ENCODE assay signal across 17 cellular contexts in the genomic region with DNA sequence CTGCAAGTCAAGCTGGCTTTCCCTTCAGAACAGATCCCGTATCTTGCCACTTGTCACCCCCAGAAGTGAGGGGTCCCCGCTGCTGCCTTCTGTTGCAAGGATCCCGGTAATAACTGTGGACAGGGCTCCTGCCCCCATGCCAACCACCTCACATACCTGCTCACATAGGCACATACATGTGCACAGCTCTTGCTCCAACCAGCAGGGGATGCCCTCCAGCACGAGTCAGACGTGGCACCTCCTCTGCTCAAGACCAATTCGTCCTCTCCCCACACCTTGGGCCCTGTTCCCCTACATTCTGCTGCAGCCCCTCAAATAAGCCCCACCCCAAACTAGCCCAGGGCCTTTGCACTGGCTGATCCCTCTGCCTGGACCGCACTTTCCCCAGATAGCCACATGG.
DNase-seq lines count a peak whose midpoint lies in the region; ATAC-seq and TF ChIP-seq lines count a peak whose summit lies in the region.
"Had no signal": no experiment of that assay in that cellular context is flagged by ENCODE, and none has a peak within 500 bp of the region (broad histone marks: within the 10 kb centered on the region; RNA-seq: fewer than 3 reads in every experiment).

No MANE protein-coding gene starts in this region.

- no peaks in the 10 kb centered on the region for H3K27me3 Mint-ChIP-seq in type B pancreatic cell
- H3K27me3 Mint-ChIP-seq: T-helper 17 cell had no signal

- H3K4me3 Mint-ChIP-seq in type B pancreatic cell, result no peak overlapping the region
- H3K4me3 Mint-ChIP-seq: T-helper 17 cell had no signal

- ATAC-seq in DND-41 (ENCODE audit: insufficient read depth, low read depth), result no peak
- ATAC-seq in left colon, result peak; percentile 52
- ATAC-seq in GM18502 (IDR thresholded peaks at IDR 0.05; ENCODE audit: poor library complexity, unreplicated experiment), result no peak
- ATAC-seq: T-helper 17 cell had no signal

- no peak overlapping the region for H3K4me2 ChIP-seq in DND-41 (ENCODE audit: insufficient read depth, low read length)

- peaks cover 65% of the 10 kb centered on the region for H4K20me1 ChIP-seq in DND-41 (ENCODE audit: insufficient read depth, low read length)

- H3K27me3 ChIP-seq in DND-41 (ENCODE audit: insufficient read depth, low read length, poor library complexity), result no peaks in the 10 kb centered on the region
- H3K27me3 ChIP-seq: ovary, Peyer's patch, tibial artery had no signal

- TF ChIP-seq CTCF in DND-41 (IDR thresholded peaks at IDR 0.05; ENCODE audit: borderline replicate concordance, extremely low read depth, low read length, poor library complexity, severe bottlenecking) (peak; percentile 34), GM20000 (IDR thresholded peaks at IDR 0.05; ENCODE audit: extremely low read depth, missing control alignments) (peak; percentile 10), type B pancreatic cell (conservative IDR thresholded peaks at IDR 0.05) (no peak)

- no peak overlapping the region for H2AFZ ChIP-seq in DND-41 (ENCODE audit: low read depth, low read length)

- H3K36me3 Mint-ChIP-seq in type B pancreatic cell, result peaks cover 9% of the 10 kb centered on the region

- no peak overlapping the region for H3K27ac Mint-ChIP-seq in type B pancreatic cell
- H3K27ac Mint-ChIP-seq: T-helper 17 cell had no signal

- H3K9ac ChIP-seq in DND-41 (ENCODE audit: low read depth, low read length), result no peak overlapping the region

- peaks cover 16% of the 10 kb centered on the region for H3K36me3 ChIP-seq in DND-41 (ENCODE audit: insufficient read depth, low read length)
- H3K36me3 ChIP-seq: ovary had no signal

- no peaks in the 10 kb centered on the region for H3K9me3 ChIP-seq in DND-41 (ENCODE audit: insufficient read depth, low read length, severe bottlenecking)
- H3K9me3 ChIP-seq: ovary, Peyer's patch, tibial artery had no signal

- no peak overlapping the region for H3K27ac ChIP-seq in DND-41 (ENCODE audit: low read length)
- H3K27ac ChIP-seq: ovary, Peyer's patch, tibial artery had no signal

- peaks cover 38% of the 10 kb centered on the region for H3K79me2 ChIP-seq in DND-41 (ENCODE audit: insufficient read depth, low read length)

- no peak overlapping the region for H3K4me3 ChIP-seq in DND-41 (ENCODE audit: low read depth in 1 of 2, low read length in 2 of 2)
- H3K4me3 ChIP-seq: ovary, Peyer's patch, tibial artery had no signal

- DNase-seq in DND-41, result no peak
- DNase-seq in GM20000 (ENCODE audit: low spot score), result no peak
- peak; percentile 21 for DNase-seq in UCSD-AML1 (lab: John Stamatoyannopoulos, UW; ENCODE audit: unreplicated experiment)
- no peak for DNase-seq in left colon
- DNase-seq in NCI-H2171 treated with DMSO at 0.1 percent for 48 hours (lab: John Stamatoyannopoulos, UW), result no peak
- no peak for DNase-seq in NCI-H446 (lab: John Stamatoyannopoulos, UW)
- no peak for DNase-seq in type B pancreatic cell (ENCODE audit: extremely low spot score, unreplicated experiment)
- DNase-seq: activated naive CD4-positive, alpha-beta T cell; central memory CD4-positive, alpha-beta T cell; erythroblast; Kasumi-1; ovary; Peyer's patch; stimulated activated CD4-positive, alpha-beta T cell treated with anti-CD3 and anti-CD28 coated beads, Interleukin-15, amount 100 ng/mL, for 24 hours; T-helper 17 cell; tibial artery had no signal

- H3K4me1 ChIP-seq in DND-41 (ENCODE audit: insufficient read depth, low read length), result peaks cover 12% of the 10 kb centered on the region
- H3K4me1 ChIP-seq: Peyer's patch, tibial artery had no signal

- intact Hi-C loops in left colon (cut with DNase I, micrococcal nuclease), result no loop called here

- peaks cover 25% of the 10 kb centered on the region for H3K4me1 Mint-ChIP-seq in type B pancreatic cell (ENCODE audit: unreplicated experiment)

- H3K9me3 Mint-ChIP-seq in type B pancreatic cell, result no peaks in the 10 kb centered on the region
